In the genomic region with DNA sequence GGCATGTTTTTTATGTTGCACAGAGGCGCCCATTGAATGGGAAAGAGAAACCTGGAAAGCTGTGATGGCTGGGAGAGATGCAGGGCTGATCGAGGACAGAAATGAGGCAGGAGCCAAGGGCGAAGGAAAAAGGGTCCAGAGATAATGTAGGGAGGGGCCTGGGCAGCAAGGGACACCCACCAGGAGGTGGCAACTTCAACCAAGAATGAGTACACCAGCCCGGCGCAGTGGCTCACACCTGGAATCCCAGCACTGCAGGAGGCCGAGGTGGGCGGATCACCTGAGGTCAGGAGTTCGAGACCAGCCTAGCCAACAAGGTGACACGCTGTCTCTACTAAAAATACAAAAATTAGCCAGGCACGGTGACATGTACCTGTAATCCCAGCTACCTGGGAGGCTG, we compare ENCODE assay signal across 11 cellular contexts. TPM values are rescaled to one million over a fixed set of nuclear protein-coding genes. Genes with fewer than 3 reads are reported as not detected.
DNase-seq lines count a peak whose midpoint lies in the region; ATAC-seq, FAIRE-seq and TF ChIP-seq lines count a peak whose summit lies in the region.
"Had no signal": no experiment of that assay in that cellular context is flagged by ENCODE, and none has a peak within 500 bp of the region (broad histone marks: within the 10 kb centered on the region; RNA-seq: fewer than 3 reads in every experiment).

No MANE protein-coding gene starts in this region.

- 91% methylated on average over 10 of the region's 10 CpGs for WGBS in prostate gland

- H3K36me3 ChIP-seq in ACC112 (ENCODE audit: insufficient read depth, low read length) (peaks cover 33% of the 10 kb centered on the region), RWPE2 (ENCODE audit: low read depth) (peaks cover 62% of the 10 kb centered on the region), endothelial cell of umbilical vein (ENCODE audit: control insufficient read depth in 2 of 2, extremely low read depth in 1 of 2, insufficient read depth in 2 of 2, low read length in 2 of 2) (peaks cover 5 to 6% of the 10 kb centered on the region in 2 experiments), prostate gland (no peaks in the 10 kb centered on the region)

- BruUV-seq in endothelial cell of umbilical vein (replicated peaks; lab: Mats Ljungman, UMichigan): no TSS peak

- intact Hi-C loops in endothelial cell of umbilical vein (cut with micrococcal nuclease) (loop anchor here (1.0 to 5.0 kb wide), 4 partner anchors 206 to 609 kb away; partner anchors contain the start of genes FICD and UNG), prostate gland (cut with DNase I) (no loop called here)

- dilution Hi-C loops in endothelial cell of umbilical vein (cut with MboI; ENCODE audit: extremely low pct_ligation_motif_present, low sequenced_read_pairs): no loop called here

- no peak for FAIRE-seq in endothelial cell of umbilical vein (lab: Jason Lieb, UNC)

- H3K4me1 ChIP-seq in ACC112 (ENCODE audit: control insufficient read depth, insufficient read depth, low read length, unreplicated experiment): peaks cover 68% of the 10 kb centered on the region
- peaks cover 35% of the 10 kb centered on the region for H3K4me1 ChIP-seq in RWPE2 (ENCODE audit: insufficient read depth, poor library complexity, severe bottlenecking)
- H3K4me1 ChIP-seq in endothelial cell of umbilical vein (ENCODE audit: control insufficient read depth, extremely low read depth, insufficient read depth, low read length): peaks cover 56% of the 10 kb centered on the region
- H3K4me1 ChIP-seq in prostate gland (replicated peaks): peaks cover 10% of the 10 kb centered on the region

- H3K4me2 ChIP-seq in endothelial cell of umbilical vein (ENCODE audit: insufficient read depth, low read length): peak overlapping the region; percentile 89

- no peak for DNase-seq in RWPE2 (ENCODE audit: low spot score)
- DNase-seq in endothelial cell of umbilical vein (ENCODE audit: low read depth, low spot score): no peak
- DNase-seq in prostate gland (ENCODE audit: low spot score): no peak
- DNase-seq in DMS114 treated with DMSO at 0.1 percent for 48 hours (lab: John Stamatoyannopoulos, UW; ENCODE audit: unreplicated experiment): no peak
- no peak for DNase-seq in AML-193 (lab: John Stamatoyannopoulos, UW)
- no peak for DNase-seq in activated CD4-positive, alpha-beta T cell treated with anti-CD3 and anti-CD28 coated beads for 1 hour
- DNase-seq: activated naive CD8-positive, alpha-beta T cell treated with anti-CD3 and anti-CD28 coated beads for 36 hours had no signal

- no peaks in the 10 kb centered on the region for H3K9me1 ChIP-seq in endothelial cell of umbilical vein (replicated peaks; ENCODE audit: control insufficient read depth, extremely low read depth, insufficient read depth, low read length)

- peak overlapping the region; percentile 98 for H3K9ac ChIP-seq in endothelial cell of umbilical vein (replicated peaks; ENCODE audit: extremely low read depth, insufficient read depth, low read length)

- POLR2A ChIA-PET in endothelial cell of umbilical vein (lab: Charles Lee): interaction anchor here (1.8 to 4.8 kb wide), 2 partner anchors 15 to 27 kb away, joined by 14 to 41 read pairs; no protein-coding TSS in a partner anchor

- no peak overlapping the region for H2AFZ ChIP-seq in ACC112 (ENCODE audit: low read length, unreplicated experiment)
- no peak overlapping the region for H2AFZ ChIP-seq in endothelial cell of umbilical vein (ENCODE audit: low read depth, low read length)

- ATAC-seq in RWPE2 (ENCODE audit: low read depth) (no peak), GM21825 (IDR thresholded peaks at IDR 0.05; ENCODE audit: unreplicated experiment) (no peak)
- ATAC-seq: activated CD4-positive, CD25-positive, alpha-beta regulatory T cell treated with anti-CD3 and anti-CD28 coated beads, Interleukin-2, amount 50 U/mL, for 24 hours had no signal

- TF ChIP-seq POLR2A in endothelial cell of umbilical vein (IDR thresholded peaks at IDR 0.05; ENCODE audit: low read depth, low read length) (no peak), prostate gland (IDR thresholded peaks at IDR 0.05) (no peak)

- CTCF ChIA-PET in endothelial cell of umbilical vein (lab: Charles Lee): interaction anchor here (1.0 to 5.3 kb wide), 12 partner anchors 10 to 189 kb away, joined by 3 to 67 read pairs (median 6); no protein-coding TSS in a partner anchor

- H3K4me3 ChIP-seq in ACC112 (ENCODE audit: low read depth, low read length) (peak overlapping the region; percentile 94), RWPE2 (ENCODE audit: severe bottlenecking) (no peak overlapping the region), endothelial cell of umbilical vein (replicated peaks in 1 of 3; ENCODE audit: insufficient read depth in 1 of 3, low read depth in 1 of 3, low read length in 3 of 3) (no peak overlapping the region), prostate gland (no peak overlapping the region)

- H3K79me2 ChIP-seq in ACC112 (ENCODE audit: control insufficient read depth, insufficient read depth, low read length, unreplicated experiment): peaks cover 69% of the 10 kb centered on the region
- H3K79me2 ChIP-seq in endothelial cell of umbilical vein (ENCODE audit: control insufficient read depth, insufficient read depth, low read length): peaks cover 47% of the 10 kb centered on the region

- H4K20me1 ChIP-seq in endothelial cell of umbilical vein (replicated peaks; ENCODE audit: control insufficient read depth, extremely low read depth, insufficient read depth, low read length): no peaks in the 10 kb centered on the region

- no peak for TF ChIP-seq CTCF in RWPE2 (IDR thresholded peaks at IDR 0.05; ENCODE audit: poor library complexity, severe bottlenecking)
- TF ChIP-seq CTCF in endothelial cell of umbilical vein (IDR thresholded peaks at IDR 0.05; ENCODE audit: extremely low read depth in 1 of 2, insufficient read depth in 1 of 2, low read depth in 1 of 2, low read length in 2 of 2): no peak
- TF ChIP-seq CTCF in prostate gland (IDR thresholded peaks at IDR 0.05): no peak

- peaks cover 2% of the 10 kb centered on the region for H3K9me3 ChIP-seq in RWPE2 (ENCODE audit: severe bottlenecking)
- no peaks in the 10 kb centered on the region for H3K9me3 ChIP-seq in endothelial cell of umbilical vein (replicated peaks; ENCODE audit: control insufficient read depth, insufficient read depth, low read length)
- no peaks in the 10 kb centered on the region for H3K9me3 ChIP-seq in prostate gland

- H3K27me3 ChIP-seq in ACC112 (ENCODE audit: insufficient read depth, low read length) (no peaks in the 10 kb centered on the region), RWPE2 (ENCODE audit: insufficient read depth, poor library complexity, severe bottlenecking) (no peaks in the 10 kb centered on the region), endothelial cell of umbilical vein (ENCODE audit: control insufficient read depth in 2 of 2, insufficient read depth in 2 of 2, low read length in 2 of 2) (no peaks in the 10 kb centered on the region), prostate gland (replicated peaks; ENCODE audit: insufficient read depth) (no peaks in the 10 kb centered on the region)

- H3K27ac ChIP-seq in ACC112 (ENCODE audit: low read depth, low read length) (peak overlapping the region; percentile 99), RWPE2 (ENCODE audit: poor library complexity, severe bottlenecking) (peak overlapping the region; percentile 94), endothelial cell of umbilical vein (ENCODE audit: insufficient read depth, low read depth, low read length) (peak overlapping the region; percentile 98), prostate gland (peak overlapping the region; percentile 11 to 40)

TF ChIP-seq in endothelial cell of umbilical vein, 7 proteins besides CTCF, POLR2A, EP300 and RAD21:
- no peak for TF ChIP-seq POLR2AphosphoS5 (IDR thresholded peaks at IDR 0.05; ENCODE audit: insufficient read depth, low read depth, low read length)
- no peak for TF ChIP-seq EZH2 (IDR thresholded peaks at IDR 0.05; ENCODE audit: borderline replicate concordance, low read depth, low read length, severe bottlenecking)
- no peak for TF ChIP-seq GATA2 (IDR thresholded peaks at IDR 0.05; ENCODE audit: insufficient read depth, insufficient read length, low read depth, low read length)

RNA-seq across cellular contexts. Expression of gene SSH1, which starts 4.0 kb away (rescaled TPM):
- total RNA-seq in endothelial cell of umbilical vein (57.5 and 71.4 TPM in 2 replicates), prostate gland (10 to 100 TPM; 11.0 to 37.2 TPM)
- polyA plus RNA-seq in endothelial cell of umbilical vein: 20.2 and 20.6 TPM in 2 replicates
- 14.9 and 18.6 TPM in 2 replicates for polyA plus RNA-seq in endothelial cell of umbilical vein (2011; cell fraction: cytosol; rRNA removed)
- polyA plus RNA-seq in endothelial cell of umbilical vein (2011; cell fraction: nucleus; rRNA removed): 81.2 and 96.3 TPM in 2 replicates
- polyA plus RNA-seq in endothelial cell of umbilical vein (2012): 24.5 and 25.2 TPM in 2 replicates
- 93.7 and 104 TPM in 2 replicates for polyA minus RNA-seq in endothelial cell of umbilical vein
- polyA minus RNA-seq in endothelial cell of umbilical vein (2011; cell fraction: cytosol; rRNA and poly(A)+ RNA removed): 11.3 TPM
- polyA minus RNA-seq in endothelial cell of umbilical vein (2011; cell fraction: nucleus; rRNA and poly(A)+ RNA removed): 107 and 110 TPM in 2 replicates

RNA-seq across cellular contexts. Expression of gene DAO, which starts 26.5 kb away (rescaled TPM):
- not detected in 2 replicates for total RNA-seq in endothelial cell of umbilical vein
- not detected in 2 replicates for polyA plus RNA-seq in endothelial cell of umbilical vein
- not detected in 2 replicates for polyA plus RNA-seq in endothelial cell of umbilical vein (2011; cell fraction: cytosol; rRNA removed)
- polyA plus RNA-seq in endothelial cell of umbilical vein (2011; cell fraction: nucleus; rRNA removed): not detected in 2 replicates
- polyA plus RNA-seq in endothelial cell of umbilical vein (2012): not detected in 2 replicates
- polyA minus RNA-seq in endothelial cell of umbilical vein: not detected in 2 replicates
- not detected for polyA minus RNA-seq in endothelial cell of umbilical vein (2011; cell fraction: cytosol; rRNA and poly(A)+ RNA removed)
- polyA minus RNA-seq in endothelial cell of umbilical vein (2011; cell fraction: nucleus; rRNA and poly(A)+ RNA removed): not detected in 2 replicates
- not detected for total RNA-seq in prostate gland
- total RNA-seq: activated naive CD8-positive, alpha-beta T cell treated with anti-CD3 and anti-CD28 coated beads for 36 hours; mucosa of gallbladder had no signal

Comparison
In these comparisons a context has a peak if more than half of its experiments do, and no peak if none do; other contexts are left out.
1. H3K27ac ChIP-seq: peak in every context shown above with its lines; median percentile 99 in ACC112; 98 in endothelial cell of umbilical vein; 94 in RWPE2; 26 in prostate gland.